Comparison of ENCODE assay signal across 8 cellular contexts in the genomic region with DNA sequence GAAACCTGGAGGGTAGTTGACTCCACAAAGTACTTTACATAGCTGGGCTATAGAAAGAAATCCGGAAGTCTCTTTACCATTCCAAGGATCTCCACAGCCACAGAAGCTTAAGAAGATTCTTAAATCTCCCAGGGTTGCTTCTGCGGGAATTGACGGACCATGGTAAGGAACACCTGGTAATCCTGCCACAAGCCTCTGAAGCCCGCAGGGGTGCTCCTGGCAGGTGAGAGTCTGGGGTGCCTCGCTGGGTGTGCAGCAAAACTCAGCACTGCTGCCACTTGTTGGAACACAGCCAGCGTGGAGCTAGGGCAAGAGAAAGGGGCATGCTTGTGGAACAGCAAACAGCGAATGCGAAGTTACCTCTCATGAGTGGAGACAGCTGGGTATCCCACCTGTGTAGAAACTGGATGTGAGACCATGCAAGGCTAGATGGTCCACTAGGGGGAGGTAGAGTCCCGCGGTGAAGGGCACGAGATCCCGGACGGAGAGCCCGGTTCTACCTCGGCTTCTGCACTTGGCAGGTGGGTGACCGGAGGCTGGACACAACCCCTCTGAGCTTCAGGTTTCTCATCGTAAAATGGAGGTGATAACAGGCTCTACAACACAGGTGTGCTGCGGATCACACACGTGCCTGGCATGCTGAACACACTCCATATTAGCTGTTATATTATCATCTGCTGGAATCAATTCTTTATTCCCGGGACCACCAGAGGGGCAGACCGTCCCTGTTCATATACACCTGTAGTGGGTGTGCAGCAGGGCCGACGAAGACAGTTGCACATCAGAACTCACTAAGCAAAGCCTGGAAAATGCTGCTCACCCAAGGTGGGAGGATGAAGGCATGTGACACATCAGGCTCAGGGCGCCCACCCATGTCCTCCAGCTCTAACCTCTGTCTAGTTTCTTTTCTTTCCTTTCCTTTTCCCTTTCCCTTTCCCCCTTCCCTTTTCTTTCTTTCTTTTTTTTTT. TPM values are rescaled to one million over a fixed set of nuclear protein-coding genes. Genes with fewer than 3 reads are reported as not detected.
DNase-seq lines count a peak whose midpoint lies in the region; ATAC-seq and TF ChIP-seq lines count a peak whose summit lies in the region.

No MANE protein-coding gene starts in this region.

- H3K4me3 ChIP-seq in OCI-LY7 (ENCODE audit: low read depth, low read length, poor library complexity, severe bottlenecking), result peak overlapping the region; percentile 39
- no peak overlapping the region for H3K4me3 ChIP-seq in fibroblast of lung (replicated peaks in 1 of 4; ENCODE audit: control extremely low read depth in 1 of 4, insufficient read depth in 1 of 4, low read depth in 3 of 4, low read length in 4 of 4)

- H3K9me3 Mint-ChIP-seq in neural crest cell, result peaks cover 5% of the 10 kb centered on the region
- peaks cover 0 to 5% of the 10 kb centered on the region in 2 donors for H3K9me3 Mint-ChIP-seq in stimulated activated naive CD8-positive, alpha-beta T cell treated with anti-CD3 and anti-CD28 coated beads, Interleukin-15, amount 100 ng/mL, for 72 hours

- H3K9me3 ChIP-seq in OCI-LY7 (ENCODE audit: low read length) (no peaks in the 10 kb centered on the region), fibroblast of lung (ENCODE audit: control insufficient read depth, insufficient read depth, low read depth, low read length) (no peaks in the 10 kb centered on the region)

- intact Hi-C loops in OCI-LY7 (cut with micrococcal nuclease; ENCODE audit: unreplicated experiment), result loop anchor here (1.0 to 5.0 kb wide), 3 partner anchors 90 to 261 kb away; no protein-coding TSS in a partner anchor

- POLR2A ChIA-PET in OCI-LY7 (lab: Charles Lee), result interaction anchor here (0.5 to 1.2 kb wide), 8 partner anchors 28 to 1248 kb away, joined by 3 to 5 read pairs (median 3); no protein-coding TSS in a partner anchor

- TF ChIP-seq CTCF in GM20000 (IDR thresholded peaks at IDR 0.05; ENCODE audit: extremely low read depth, missing control alignments), result peak; percentile 73
- peak; percentile 78 for TF ChIP-seq CTCF in OCI-LY7 (conservative IDR thresholded peaks at IDR 0.05; ENCODE audit: low read length)
- peak; percentile 93 to 98 for TF ChIP-seq CTCF in fibroblast of lung (conservative IDR thresholded peaks at IDR 0.05 in 1 of 2, IDR thresholded peaks at IDR 0.05 in 1 of 2; ENCODE audit: low read depth in 1 of 2, low read length in 2 of 2)
- peak; percentile 91 for TF ChIP-seq CTCF in neural crest cell (conservative IDR thresholded peaks at IDR 0.05)

- no peak overlapping the region for H3K27ac Mint-ChIP-seq in neural crest cell (ENCODE audit: unreplicated experiment)
- peak overlapping the region in 1 of 2 donors; percentile 31 for H3K27ac Mint-ChIP-seq in stimulated activated naive CD8-positive, alpha-beta T cell treated with anti-CD3 and anti-CD28 coated beads, Interleukin-15, amount 100 ng/mL, for 72 hours

- no peak overlapping the region for H3K9ac ChIP-seq in fibroblast of lung (ENCODE audit: insufficient read depth, low read length)

- no peaks in the 10 kb centered on the region for H3K79me2 ChIP-seq in OCI-LY7 (ENCODE audit: insufficient read depth, low read depth, low read length)
- no peaks in the 10 kb centered on the region for H3K79me2 ChIP-seq in fibroblast of lung (ENCODE audit: control insufficient read depth, insufficient read depth, low read length)

- no peaks in the 10 kb centered on the region for H3K9me2 ChIP-seq in OCI-LY7 (ENCODE audit: insufficient read depth, low read length)

- CTCF ChIA-PET in OCI-LY7 (lab: Charles Lee; ENCODE audit: unreplicated experiment), result interaction anchor here (1.0 to 2.2 kb wide), 4 partner anchors 83 to 260 kb away, joined by 3 to 18 read pairs (median 5); no protein-coding TSS in a partner anchor

- H3K4me2 ChIP-seq in OCI-LY7 (ENCODE audit: low read length), result peak overlapping the region; percentile 51
- no peak overlapping the region for H3K4me2 ChIP-seq in fibroblast of lung (ENCODE audit: extremely low read depth, insufficient read depth, low read length)

- H3K4me1 Mint-ChIP-seq in neural crest cell, result peaks cover 5% of the 10 kb centered on the region
- peaks cover 65% of the 10 kb centered on the region for H3K4me1 Mint-ChIP-seq in stimulated activated naive CD8-positive, alpha-beta T cell treated with anti-CD3 and anti-CD28 coated beads, Interleukin-15, amount 100 ng/mL, for 72 hours

- H3K27me3 Mint-ChIP-seq in neural crest cell (ENCODE audit: low read depth), result peaks cover 14% of the 10 kb centered on the region
- no peaks in the 10 kb centered on the region for H3K27me3 Mint-ChIP-seq in stimulated activated naive CD8-positive, alpha-beta T cell treated with anti-CD3 and anti-CD28 coated beads, Interleukin-15, amount 100 ng/mL, for 72 hours

- ATAC-seq in stimulated activated naive CD8-positive, alpha-beta T cell treated with anti-CD3 and anti-CD28 coated beads, Interleukin-15, amount 100 ng/mL, for 72 hours, result peak; percentile 93

- H2AFZ ChIP-seq in OCI-LY7 (ENCODE audit: low read length) (peak overlapping the region; percentile 59), fibroblast of lung (ENCODE audit: low read length) (no peak overlapping the region)

- H3K4me3 Mint-ChIP-seq in neural crest cell, result no peak overlapping the region
- H3K4me3 Mint-ChIP-seq in stimulated activated naive CD8-positive, alpha-beta T cell treated with anti-CD3 and anti-CD28 coated beads, Interleukin-15, amount 100 ng/mL, for 72 hours, result peak overlapping the region; percentile 67 to 75

- H3K27ac ChIP-seq in OCI-LY7 (ENCODE audit: low read depth, low read length, poor library complexity, severe bottlenecking) (no peak overlapping the region), fibroblast of lung (ENCODE audit: insufficient read depth, low read length) (no peak overlapping the region)

- H3K36me3 Mint-ChIP-seq in neural crest cell (ENCODE audit: low read depth), result no peaks in the 10 kb centered on the region

- no peaks in the 10 kb centered on the region for H4K20me1 ChIP-seq in OCI-LY7 (ENCODE audit: insufficient read depth, low read length)
- H4K20me1 ChIP-seq in fibroblast of lung (ENCODE audit: control insufficient read depth, extremely low read depth, insufficient read depth, low read length), result no peaks in the 10 kb centered on the region

- DNase-seq in COLO668 (lab: John Stamatoyannopoulos, UW; ENCODE audit: unreplicated experiment) (peak; percentile 93), GM20000 (ENCODE audit: low spot score) (peak; percentile 74), HT1080 (ENCODE audit: low read depth) (peak; percentile 51), OCI-LY7 (ENCODE audit: low spot score) (peak; percentile 76), fibroblast of lung (ENCODE audit: low read depth in 2 of 2) (peak; percentile 34 to 53), neural crest cell (ENCODE audit: low read depth, low spot score) (peak; percentile 73)
- DNase-seq in activated T-cell treated with anti-CD3 and anti-CD28 coated beads, Interleukin-2, amount 50 U/mL, for 1 hour, result peak; percentile 77
- DNase-seq in stimulated activated naive CD8-positive, alpha-beta T cell treated with anti-CD3 and anti-CD28 coated beads, Interleukin-15, amount 100 ng/mL, for 72 hours, result peak; percentile 78 to 79

- BruUV-seq in OCI-LY7 (replicated peaks; lab: Mats Ljungman, UMichigan), result no TSS peak

- H3K4me1 ChIP-seq in OCI-LY7 (ENCODE audit: insufficient read depth, low read length, poor library complexity, severe bottlenecking) (peaks cover 30% of the 10 kb centered on the region), fibroblast of lung (ENCODE audit: control insufficient read depth, extremely low read depth, insufficient read depth, low read length) (no peaks in the 10 kb centered on the region)

- H3K27me3 ChIP-seq in fibroblast of lung (ENCODE audit: control insufficient read depth, insufficient read depth, low read length), result no peaks in the 10 kb centered on the region

- H3K36me3 ChIP-seq in OCI-LY7 (ENCODE audit: insufficient read depth, low read length) (no peaks in the 10 kb centered on the region; the same call in 1 of the 2 replicates), fibroblast of lung (ENCODE audit: control insufficient read depth, insufficient read depth, low read length) (no peaks in the 10 kb centered on the region)

RNA-seq across cellular contexts. Expression of a gene that starts 24.1 kb away (rescaled TPM):
- 50.4 and 52.4 TPM in 2 replicates for total RNA-seq in HT1080 (2014; rRNA removed; shearing (Covaris generic))
- 120 and 124 TPM in 2 replicates for polyA plus RNA-seq in HT1080 (2015; cell fraction: cytosol; rRNA removed)
- polyA plus RNA-seq in HT1080 (2015; cell fraction: nucleus; rRNA removed), result 65.4 and 69.5 TPM in 2 replicates
- total RNA-seq in OCI-LY7 (2014; rRNA removed; shearing (Covaris generic)), result 26.8 and 33.4 TPM in 2 replicates
- total RNA-seq in OCI-LY7 (2022) (25.6 and 28.5 TPM in 2 replicates), fibroblast of lung (29.5 and 32.4 TPM in 2 replicates), neural crest cell (58.8 and 59.8 TPM in 2 replicates)
- polyA plus RNA-seq in fibroblast of lung, result 58.3 and 87.4 TPM in 2 replicates
- polyA plus RNA-seq in fibroblast of lung (2012), result 39.5 and 49.3 TPM in 2 replicates
- polyA minus RNA-seq in fibroblast of lung (ENCODE audit: low replicate concordance), result 21.9 and 23.2 TPM in 2 replicates
